8 cellular contexts compared by ENCODE assay signal in the genomic region with DNA sequence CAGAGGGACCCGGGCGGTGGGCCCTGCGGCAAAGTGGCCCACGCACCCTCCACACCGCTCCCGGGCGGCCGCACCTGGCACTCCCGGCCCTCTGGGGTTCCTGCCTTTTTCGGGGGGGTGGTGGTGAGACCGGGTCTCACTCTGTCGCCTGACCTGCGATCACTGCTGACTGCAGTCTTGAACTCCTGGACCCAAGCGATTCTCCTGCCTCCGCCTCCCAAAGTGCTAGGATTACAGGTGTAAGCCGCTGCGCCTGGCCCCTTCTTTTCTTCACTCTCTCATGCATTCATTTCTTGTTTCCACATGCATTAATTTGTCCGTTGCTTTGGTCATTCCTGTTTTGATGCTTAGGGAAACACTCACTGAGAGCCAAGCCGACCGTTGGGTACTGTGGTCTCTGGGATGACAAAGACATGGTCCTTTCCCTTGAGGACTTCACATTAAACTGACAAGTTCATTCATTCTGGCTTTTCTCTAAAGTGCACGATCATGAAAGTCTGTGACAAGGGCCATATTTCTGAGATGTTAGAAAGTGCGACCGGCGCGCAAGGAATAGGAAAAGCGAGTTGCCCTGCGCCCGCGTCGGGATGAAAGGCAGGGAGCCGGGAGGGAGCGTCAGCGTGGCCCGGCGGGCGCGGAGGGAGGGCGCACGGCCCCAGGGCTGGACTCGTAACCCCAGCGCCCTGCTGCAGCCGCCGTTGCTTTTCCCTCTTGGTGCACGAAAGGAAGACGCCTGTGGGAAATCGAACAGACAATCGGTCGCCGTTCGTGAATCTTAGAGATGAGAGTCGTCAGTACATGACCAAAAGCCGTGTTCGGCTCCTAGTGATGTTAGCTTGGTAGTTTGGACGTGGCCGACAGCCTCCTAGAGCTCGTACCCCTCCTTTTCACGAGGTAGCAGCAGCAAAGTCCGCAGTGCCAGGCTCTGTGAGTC. TPM values are rescaled to one million over a fixed set of nuclear protein-coding genes. Genes with fewer than 3 reads are reported as not detected.
A peak's percentile ranks its signal among the peaks of the same experiment; 100 is the strongest.
DNase-seq lines count a peak whose midpoint lies in the region; ATAC-seq and TF ChIP-seq lines count a peak whose summit lies in the region.

No MANE protein-coding gene starts in this region.

- H3K27me3 ChIP-seq in foreskin keratinocyte: peaks cover 74% of the 10 kb centered on the region
- H3K27me3 ChIP-seq in ovary: no peaks in the 10 kb centered on the region

- TF ChIP-seq EP300 in ovary (IDR thresholded peaks at IDR 0.05): no peak

- intact Hi-C loops in ovary (cut with DNase I): no loop called here

- H3K4me1 ChIP-seq in foreskin keratinocyte (no peaks in the 10 kb centered on the region), ovary (ENCODE audit: insufficient read depth) (peaks cover 7% of the 10 kb centered on the region)

- TF ChIP-seq POLR2A in ovary (IDR thresholded peaks at IDR 0.05): no peak

- peak overlapping the region; percentile 48 for H3K4me3 ChIP-seq in ovary

- H3K9me3 Mint-ChIP-seq in activated CD8-positive, alpha-beta memory T cell treated with anti-CD3 and anti-CD28 coated beads, Interleukin-2, amount 10 ng/mL, durations not matched to agents 7 days and 5 days (ENCODE audit: low read depth): no peaks in the 10 kb centered on the region

- peak overlapping the region; percentile 83 for H3K4me3 Mint-ChIP-seq in activated CD8-positive, alpha-beta memory T cell treated with anti-CD3 and anti-CD28 coated beads, Interleukin-2, amount 10 ng/mL, durations not matched to agents 7 days and 5 days

- no peaks in the 10 kb centered on the region for H3K36me3 ChIP-seq in ovary

- no peaks in the 10 kb centered on the region for H3K9me3 ChIP-seq in ovary

- peak overlapping the region; percentile 92 for H3K27ac Mint-ChIP-seq in activated CD8-positive, alpha-beta memory T cell treated with anti-CD3 and anti-CD28 coated beads, Interleukin-2, amount 10 ng/mL, durations not matched to agents 7 days and 5 days

- peaks cover 25% of the 10 kb centered on the region for H3K36me3 Mint-ChIP-seq in activated CD8-positive, alpha-beta memory T cell treated with anti-CD3 and anti-CD28 coated beads, Interleukin-2, amount 10 ng/mL, durations not matched to agents 7 days and 5 days

- DNase-seq in COLO668 (lab: John Stamatoyannopoulos, UW; ENCODE audit: unreplicated experiment) (peak; percentile 62), foreskin keratinocyte (peak in 1 of 2 donors; percentile 25), ovary (no peak), amniotic stem cell (lab: John Stamatoyannopoulos, UW) (no peak), NCI-H345 treated with DMSO at 0.1 percent for 48 hours (lab: John Stamatoyannopoulos, UW; ENCODE audit: unreplicated experiment) (no peak)
- peak; percentile 53 for DNase-seq in activated CD8-positive, alpha-beta memory T cell treated with anti-CD3 and anti-CD28 coated beads, Interleukin-2, amount 10 ng/mL, durations not matched to agents 7 days and 5 days

- H3K27ac ChIP-seq in foreskin keratinocyte (no peak overlapping the region), ovary (no peak overlapping the region)

- H3K27me3 Mint-ChIP-seq in activated CD8-positive, alpha-beta memory T cell treated with anti-CD3 and anti-CD28 coated beads, Interleukin-2, amount 10 ng/mL, durations not matched to agents 7 days and 5 days: peaks cover 3% of the 10 kb centered on the region

- 1 to 4% (median 2%) methylated on average over 53 to 58 of the region's 58 CpGs for WGBS in ovary, 3 donors

- CTCF ChIA-PET in activated CD8-positive, alpha-beta memory T cell treated with anti-CD3 and anti-CD28 coated beads, Interleukin-2, amount 10 ng/mL, durations not matched to agents 7 days and 5 days (lab: Charles Lee): interaction anchor here (1.0 to 2.1 kb wide), 3 partner anchors 26 to 53 kb away, joined by 4 to 12 read pairs (median 11); no protein-coding TSS in a partner anchor

- H3K4me1 Mint-ChIP-seq in activated CD8-positive, alpha-beta memory T cell treated with anti-CD3 and anti-CD28 coated beads, Interleukin-2, amount 10 ng/mL, durations not matched to agents 7 days and 5 days: peaks cover 55% of the 10 kb centered on the region

- ATAC-seq in HG02798 (IDR thresholded peaks at IDR 0.05; ENCODE audit: poor library complexity, unreplicated experiment): peak; percentile 4
- ATAC-seq in activated CD8-positive, alpha-beta memory T cell treated with anti-CD3 and anti-CD28 coated beads, Interleukin-2, amount 10 ng/mL, durations not matched to agents 7 days and 5 days: no peak
- peak; percentile 42 for ATAC-seq in foreskin keratinocyte
- no peak for ATAC-seq in HG03159 (IDR thresholded peaks at IDR 0.05; ENCODE audit: unreplicated experiment)

- TF ChIP-seq CTCF in foreskin keratinocyte (conservative IDR thresholded peaks at IDR 0.05) (no peak), ovary (IDR thresholded peaks at IDR 0.05) (no peak)

RNA-seq across cellular contexts. Expression of gene MCOLN2, which starts 1.0 kb away (rescaled TPM):
- total RNA-seq in activated CD8-positive, alpha-beta memory T cell treated with anti-CD3 and anti-CD28 coated beads, Interleukin-2, amount 10 ng/mL, durations not matched to agents 7 days and 5 days: 10 to 100 TPM; 51.8 to 60.6 TPM
- 1.8 and 2.5 TPM in 2 replicates for total RNA-seq in foreskin keratinocyte
- 0.76 and 0.95 TPM in 2 replicates for polyA plus RNA-seq in foreskin keratinocyte
- 1 to 10 TPM in 3 of 7 donors, under 1 TPM in 4; 0.15 to 3.3 (median 0.60) TPM for total RNA-seq in ovary
- 1 to 10 TPM in 1 of 2 donors, under 1 TPM in 1; 0.21 to 1.5 TPM for polyA plus RNA-seq in ovary

RNA-seq across cellular contexts. Expression of gene MCOLN3, which starts 50.4 kb away (rescaled TPM):
- total RNA-seq in activated CD8-positive, alpha-beta memory T cell treated with anti-CD3 and anti-CD28 coated beads, Interleukin-2, amount 10 ng/mL, durations not matched to agents 7 days and 5 days: 1 to 10 TPM; 1.1 to 2.2 TPM
- 3.8 and 4.3 TPM in 2 replicates for total RNA-seq in foreskin keratinocyte
- 1.9 and 2.1 TPM in 2 replicates for polyA plus RNA-seq in foreskin keratinocyte
- 1 to 10 TPM; 2.0 to 8.3 (median 3.7) TPM for total RNA-seq in ovary
- polyA plus RNA-seq in ovary: 1 to 10 TPM in 1 of 2 donors, under 1 TPM in 1; 0.71 to 1.8 TPM

Comparison
In these comparisons a context has a peak if more than half of its experiments do, and no peak if none do; other contexts are left out.
1. DNase-seq: peak in COLO668 (single experiment) and activated CD8-positive, alpha-beta memory T cell treated with anti-CD3 and anti-CD28 coated beads, Interleukin-2, amount 10 ng/mL, durations not matched to agents 7 days and 5 days (single experiment); none in ovary (0 of 5), amniotic stem cell (single experiment) and NCI-H345 treated with DMSO at 0.1 percent for 48 hours (single experiment).
2. ATAC-seq: peak in HG02798 (single experiment) and foreskin keratinocyte (single experiment); none in activated CD8-positive, alpha-beta memory T cell treated with anti-CD3 and anti-CD28 coated beads, Interleukin-2, amount 10 ng/mL, durations not matched to agents 7 days and 5 days (single experiment) and HG03159 (single experiment).
3. RNA of gene MCOLN2, which starts 1.0 kb away (total RNA-seq): 51.8 to 60.6 TPM in activated CD8-positive, alpha-beta memory T cell treated with anti-CD3 and anti-CD28 coated beads, Interleukin-2, amount 10 ng/mL, durations not matched to agents 7 days and 5 days; 1.8 to 2.5 TPM in foreskin keratinocyte and 0.15 to 3.3 TPM in ovary; every median in the first group is over 10 times any median in the second.